23 cellular contexts compared by ENCODE assay signal in the genomic region with DNA sequence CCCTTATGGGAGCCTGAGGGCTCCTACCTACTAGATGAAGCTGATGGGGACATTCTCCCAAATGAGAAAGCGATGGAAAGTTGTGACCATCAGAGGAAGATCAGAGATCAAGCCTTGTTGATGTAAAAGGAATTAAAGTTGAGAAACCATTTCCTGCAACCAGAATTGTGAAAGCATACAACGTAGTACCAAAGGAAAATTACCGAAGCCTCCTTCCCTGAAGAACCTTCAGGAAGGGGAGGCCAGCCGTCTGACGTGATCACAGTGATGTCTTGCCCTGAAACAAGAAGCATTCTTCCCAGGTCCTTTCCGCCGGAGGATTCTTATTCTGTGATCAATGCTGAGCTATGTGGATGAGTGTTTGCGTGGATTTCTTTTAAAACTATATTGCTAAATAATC.
"Had no signal": no experiment of that assay in that cellular context is flagged by ENCODE, and none has a peak within 500 bp of the region (broad histone marks: within the 10 kb centered on the region; RNA-seq: fewer than 3 reads in every experiment).

No MANE protein-coding gene starts in this region.

- H3K36me3 Mint-ChIP-seq: activated CD4-positive, alpha-beta memory T cell treated with anti-CD3 and anti-CD28 coated beads for 36 hours; natural killer cell; stimulated activated naive B cell treated with anti-CD40 and anti-IgM and Interleukin-4, amounts not matched to agents 10 μg/mL and 1 μg/mL and 100 μg/mL, for 72 hours; T-cell had no signal

- H3K4me1 Mint-ChIP-seq: memory B cell, natural killer cell, T-cell had no signal

- DNase-seq: activated CD4-positive, alpha-beta memory T cell treated with anti-CD3 and anti-CD28 coated beads for 36 hours; activated effector memory CD4-positive, alpha-beta T cell treated with Interleukin-2 at 50 U/mL for 16 hours; activated naive CD4-positive, alpha-beta T cell treated with anti-CD3 and anti-CD28 coated beads, Interleukin-2, amount 50 U/mL, for 16 hours; activated T-cell treated with anti-CD3 and anti-CD28 coated beads, Interleukin-2, amount 50 U/mL, for 4 hours; amniotic stem cell; caudate nucleus; colonic mucosa; effector CD4-positive, alpha-beta T cell; heart right ventricle; left ventricle myocardium inferior; natural killer cell; retina; stimulated activated CD4-positive, alpha-beta T cell treated with anti-CD3 and anti-CD28 coated beads, Interleukin-15, amount 100 ng/mL, for 24 hours; stimulated activated CD4-positive, alpha-beta T cell treated with anti-CD3 and anti-CD28 coated beads, Interleukin-4, amount 100 ng/mL, for 1 hour; stimulated activated naive B cell treated with anti-CD40 and anti-IgM and Interleukin-4, amounts not matched to agents 10 μg/mL and 1 μg/mL and 100 μg/mL, for 72 hours; T-cell; T1000; thyroid gland; uterus had no signal

- H3K27ac Mint-ChIP-seq: activated CD4-positive, alpha-beta memory T cell treated with anti-CD3 and anti-CD28 coated beads for 36 hours; memory B cell; natural killer cell; stimulated activated naive B cell treated with anti-CD40 and anti-IgM and Interleukin-4, amounts not matched to agents 10 μg/mL and 1 μg/mL and 100 μg/mL, for 72 hours; T-cell had no signal

- H3K9me3 Mint-ChIP-seq: activated CD4-positive, alpha-beta memory T cell treated with anti-CD3 and anti-CD28 coated beads for 36 hours; memory B cell; natural killer cell; T-cell had no signal

- H3K27ac ChIP-seq: colonic mucosa, gastroesophageal sphincter, heart right ventricle, left ventricle myocardium inferior, thyroid gland, uterus, VCaP had no signal

- H3K27me3 ChIP-seq: colonic mucosa, gastroesophageal sphincter, heart right ventricle, thyroid gland, uterus had no signal

- H3K9me3 ChIP-seq: colonic mucosa, gastroesophageal sphincter, left ventricle myocardium inferior, thyroid gland, uterus had no signal

- H3K4me1 ChIP-seq: colonic mucosa, thyroid gland, uterus had no signal

- H3K36me3 ChIP-seq: colonic mucosa, gastroesophageal sphincter, heart right ventricle, left ventricle myocardium inferior, thyroid gland, uterus had no signal

- H3K4me3 ChIP-seq: colonic mucosa, gastroesophageal sphincter, heart right ventricle, left ventricle myocardium inferior, thyroid gland, uterus had no signal

- H3K4me3 Mint-ChIP-seq: activated CD4-positive, alpha-beta memory T cell treated with anti-CD3 and anti-CD28 coated beads for 36 hours; activated T-cell treated with anti-CD3 and anti-CD28 coated beads, Interleukin-2, amount 50 U/mL, for 4 hours; memory B cell; natural killer cell; stimulated activated naive B cell treated with anti-CD40 and anti-IgM and Interleukin-4, amounts not matched to agents 10 μg/mL and 1 μg/mL and 100 μg/mL, for 72 hours; T-cell had no signal

- FAIRE-seq: keratinocyte had no signal
